ENCODE assay signal across 17 cellular contexts in genomic region chr2:25304339-25304728, GRCh38. TPM values are rescaled to one million over a fixed set of nuclear protein-coding genes. Genes with fewer than 3 reads are reported as not detected.
DNase-seq lines count a peak whose midpoint lies in the region; ATAC-seq, FAIRE-seq and TF ChIP-seq lines count a peak whose summit lies in the region.
"Had no signal": no experiment of that assay in that cellular context is flagged by ENCODE, and none has a peak within 500 bp of the region (broad histone marks: within the 10 kb centered on the region; RNA-seq: fewer than 3 reads in every experiment).

No MANE protein-coding gene starts in this region.

- peaks cover 4% of the 10 kb centered on the region for H3F3A ChIP-seq in neural progenitor cell (ENCODE audit: low read depth)

- H3K4me1 ChIP-seq in CD8-positive, alpha-beta T cell (ENCODE audit: insufficient read depth, low read length): peaks cover 64% of the 10 kb centered on the region
- H3K4me1 ChIP-seq in astrocyte (ENCODE audit: insufficient read depth, low read length) (peaks cover 13% of the 10 kb centered on the region), neural progenitor cell (peaks cover 7% of the 10 kb centered on the region), esophagus squamous epithelium (peaks cover 8 to 90% (median 37%) of the 10 kb centered on the region in 3 donors)

- intact Hi-C loops in CD8-positive, alpha-beta T cell (cut with DNase I, micrococcal nuclease): no loop called here
- intact Hi-C loops in esophagus squamous epithelium (cut with DNase I): no loop called here

- no peak overlapping the region for H3K4me2 ChIP-seq in astrocyte (ENCODE audit: low read length)
- no peak overlapping the region for H3K4me2 ChIP-seq in neural progenitor cell

- no peaks in the 10 kb centered on the region for H3K9me3 ChIP-seq in CD8-positive, alpha-beta T cell (ENCODE audit: low read length)
- no peaks in the 10 kb centered on the region for H3K9me3 ChIP-seq in astrocyte (ENCODE audit: insufficient read depth, low read depth, low read length)
- H3K9me3 ChIP-seq in neural progenitor cell (ENCODE audit: low read depth): no peaks in the 10 kb centered on the region
- H3K9me3 ChIP-seq in esophagus squamous epithelium: no peaks in the 10 kb centered on the region

- H3K9me3 Mint-ChIP-seq in CD8-positive, alpha-beta T cell: no peaks in the 10 kb centered on the region
- no peaks in the 10 kb centered on the region for H3K9me3 Mint-ChIP-seq in astrocyte (ENCODE audit: unreplicated experiment)
- no peaks in the 10 kb centered on the region for H3K9me3 Mint-ChIP-seq in neural progenitor cell
- H3K9me3 Mint-ChIP-seq in stimulated activated memory B cell treated with anti-CD40 and anti-IgM and Interleukin-4, amounts not matched to agents 10 μg/mL and 1 μg/mL and 100 μg/mL, for 72 hours: no peaks in the 10 kb centered on the region
- H3K9me3 Mint-ChIP-seq: CD14-positive monocyte had no signal

- H3K4me1 Mint-ChIP-seq in CD8-positive, alpha-beta T cell (ENCODE audit: low read depth): peaks cover 72% of the 10 kb centered on the region
- H3K4me1 Mint-ChIP-seq in astrocyte (ENCODE audit: low read depth, unreplicated experiment) (peaks cover 32% of the 10 kb centered on the region), neural progenitor cell (peaks cover 44% of the 10 kb centered on the region)
- H3K4me1 Mint-ChIP-seq in stimulated activated memory B cell treated with anti-CD40 and anti-IgM and Interleukin-4, amounts not matched to agents 10 μg/mL and 1 μg/mL and 100 μg/mL, for 72 hours: peaks cover 61% of the 10 kb centered on the region

- no peaks in the 10 kb centered on the region for H3K27me3 Mint-ChIP-seq in CD8-positive, alpha-beta T cell (ENCODE audit: low read depth)
- H3K27me3 Mint-ChIP-seq in astrocyte (ENCODE audit: low read depth, unreplicated experiment): no peaks in the 10 kb centered on the region
- H3K27me3 Mint-ChIP-seq in neural progenitor cell (ENCODE audit: insufficient read depth, low read depth): peaks cover 11% of the 10 kb centered on the region
- no peaks in the 10 kb centered on the region for H3K27me3 Mint-ChIP-seq in stimulated activated memory B cell treated with anti-CD40 and anti-IgM and Interleukin-4, amounts not matched to agents 10 μg/mL and 1 μg/mL and 100 μg/mL, for 72 hours

- FAIRE-seq in astrocyte (lab: Jason Lieb, UNC): no peak

- POLR2A ChIA-PET in CD8-positive, alpha-beta T cell (lab: Charles Lee): interaction anchor here (0.6 to 4.1 kb wide), 5 partner anchors 10 to 58 kb away, joined by 4 to 17 read pairs (median 5); no protein-coding TSS in a partner anchor

- H3K4me3 Mint-ChIP-seq in CD8-positive, alpha-beta T cell: peak overlapping the region; percentile 44
- H3K4me3 Mint-ChIP-seq in astrocyte (ENCODE audit: unreplicated experiment): no peak overlapping the region
- no peak overlapping the region for H3K4me3 Mint-ChIP-seq in neural progenitor cell
- H3K4me3 Mint-ChIP-seq in stimulated activated memory B cell treated with anti-CD40 and anti-IgM and Interleukin-4, amounts not matched to agents 10 μg/mL and 1 μg/mL and 100 μg/mL, for 72 hours: no peak overlapping the region

- H2AFZ ChIP-seq in astrocyte (ENCODE audit: low read depth, low read length) (no peak overlapping the region), neural progenitor cell (replicated peaks) (no peak overlapping the region)

- peak overlapping the region; percentile 95 for H3K27ac Mint-ChIP-seq in CD8-positive, alpha-beta T cell
- H3K27ac Mint-ChIP-seq in astrocyte (ENCODE audit: unreplicated experiment): peak overlapping the region; percentile 6
- H3K27ac Mint-ChIP-seq in neural progenitor cell: peak overlapping the region; percentile 31
- no peak overlapping the region for H3K27ac Mint-ChIP-seq in stimulated activated memory B cell treated with anti-CD40 and anti-IgM and Interleukin-4, amounts not matched to agents 10 μg/mL and 1 μg/mL and 100 μg/mL, for 72 hours

- H3K36me3 ChIP-seq in CD8-positive, alpha-beta T cell (ENCODE audit: insufficient read depth, low read length): peaks cover 15% of the 10 kb centered on the region
- no peaks in the 10 kb centered on the region for H3K36me3 ChIP-seq in astrocyte (ENCODE audit: insufficient read depth, low read length)
- H3K36me3 ChIP-seq in neural progenitor cell: no peaks in the 10 kb centered on the region
- peaks cover 0 to 50% (median 0%) of the 10 kb centered on the region in 3 donors for H3K36me3 ChIP-seq in esophagus squamous epithelium

- H3K9ac ChIP-seq in astrocyte (ENCODE audit: low read length): no peak overlapping the region
- H3K9ac ChIP-seq in neural progenitor cell: no peak overlapping the region

- no peaks in the 10 kb centered on the region for H3K27me3 ChIP-seq in CD8-positive, alpha-beta T cell (ENCODE audit: insufficient read depth, low read length)
- H3K27me3 ChIP-seq in astrocyte (ENCODE audit: insufficient read depth, low read length): no peaks in the 10 kb centered on the region
- H3K27me3 ChIP-seq in neural progenitor cell: no peaks in the 10 kb centered on the region
- H3K27me3 ChIP-seq in esophagus squamous epithelium: no peaks in the 10 kb centered on the region

- TF ChIP-seq CTCF in CD8-positive, alpha-beta T cell (IDR thresholded peaks at IDR 0.05): no peak
- TF ChIP-seq CTCF in astrocyte (IDR thresholded peaks at IDR 0.05; ENCODE audit: insufficient read depth, low read depth, low read length) (no peak), neural progenitor cell (IDR thresholded peaks at IDR 0.05) (no peak), esophagus squamous epithelium (IDR thresholded peaks at IDR 0.05) (no peak)

- WGBS in esophagus squamous epithelium, 2 donors: 75 to 83% methylated on average over 11 to 15 of the region's 15 CpGs

- CTCF ChIA-PET in CD8-positive, alpha-beta T cell (lab: Charles Lee): interaction anchor here (1.4 to 2.2 kb wide), 3 partner anchors 10 to 57 kb away, joined by 3 to 10 read pairs (median 4); no protein-coding TSS in a partner anchor

- no peak overlapping the region for H3K4me3 ChIP-seq in CD8-positive, alpha-beta T cell (ENCODE audit: low read depth, low read length)
- H3K4me3 ChIP-seq in astrocyte (ENCODE audit: insufficient read depth, low read depth, low read length) (no peak overlapping the region), neural progenitor cell (no peak overlapping the region), esophagus squamous epithelium (no peak overlapping the region)

- H4K20me1 ChIP-seq in astrocyte (ENCODE audit: insufficient read depth, low read length) (peaks cover 66% of the 10 kb centered on the region), neural progenitor cell (ENCODE audit: low read depth) (no peaks in the 10 kb centered on the region)

- TF ChIP-seq POLR2A in esophagus squamous epithelium (IDR thresholded peaks at IDR 0.05): no peak

- DNase-seq in CD8-positive, alpha-beta T cell: no peak
- DNase-seq in MV-4-11 (lab: John Stamatoyannopoulos, UW): peak; percentile 85
- DNase-seq in astrocyte (ENCODE audit: low read depth): no peak
- DNase-seq in neural progenitor cell (ENCODE audit: low spot score): no peak
- no peak for DNase-seq in NCI-H2227 treated with DMSO at 0.1 percent for 48 hours (lab: John Stamatoyannopoulos, UW)
- DNase-seq in esophagus squamous epithelium (lab: John Stamatoyannopoulos, UW): no peak
- DNase-seq: activated T-cell treated with anti-CD3 and anti-CD28 coated beads for 4 hours; amniotic stem cell; dermis blood vessel endothelial cell; GF-D8; NCI-H2081; stimulated activated CD4-positive, alpha-beta T cell treated with anti-CD3 and anti-CD28 coated beads, Interleukin-4, amount 100 ng/mL, for 1 hour; stimulated activated naive CD4-positive, alpha-beta T cell treated with Interleukin-2 at 50 U/mL for 16 hours; SW 1271 had no signal

- peaks cover 80% of the 10 kb centered on the region for H3K36me3 Mint-ChIP-seq in CD8-positive, alpha-beta T cell
- H3K36me3 Mint-ChIP-seq in astrocyte (ENCODE audit: low read depth, unreplicated experiment) (peaks cover 6% of the 10 kb centered on the region), neural progenitor cell (no peaks in the 10 kb centered on the region)
- H3K36me3 Mint-ChIP-seq in stimulated activated memory B cell treated with anti-CD40 and anti-IgM and Interleukin-4, amounts not matched to agents 10 μg/mL and 1 μg/mL and 100 μg/mL, for 72 hours: peaks cover 43% of the 10 kb centered on the region

- no peak overlapping the region for H3K27ac ChIP-seq in CD8-positive, alpha-beta T cell (ENCODE audit: low read depth, low read length)
- no peak overlapping the region for H3K27ac ChIP-seq in astrocyte (ENCODE audit: low read depth, low read length)
- no peak overlapping the region for H3K27ac ChIP-seq in neural progenitor cell
- no peak overlapping the region for H3K27ac ChIP-seq in esophagus squamous epithelium

- ATAC-seq in CD8-positive, alpha-beta T cell: no peak
- no peak for ATAC-seq in stimulated activated memory B cell treated with anti-CD40 and anti-IgM and Interleukin-4, amounts not matched to agents 10 μg/mL and 1 μg/mL and 100 μg/mL, for 72 hours
- ATAC-seq: activated CD4-positive, CD25-positive, alpha-beta regulatory T cell treated with anti-CD3 and anti-CD28 coated beads, Interleukin-2, amount 50 U/mL, for 24 hours had no signal

- H3K79me2 ChIP-seq in astrocyte (ENCODE audit: insufficient read depth, low read length) (no peaks in the 10 kb centered on the region), neural progenitor cell (ENCODE audit: low read depth) (no peaks in the 10 kb centered on the region)

RNA-seq across cellular contexts. Expression of gene DNMT3A, which starts 37.4 kb away (rescaled TPM):
- total RNA-seq in CD8-positive, alpha-beta T cell: 10 to 100 TPM; 66.6 to 67.9 TPM
- total RNA-seq in astrocyte: 51.4 and 58.1 TPM in 2 replicates
- 46.5 and 81.1 TPM in 2 replicates for total RNA-seq in neural progenitor cell (ENCODE audit: low replicate concordance)
- total RNA-seq in esophagus squamous epithelium: 10 to 100 TPM in 1 of 4 donors, 1 to 10 TPM in 3; 4.1 to 13.6 (median 8.2) TPM
